In genomic region chr2:234607691-234608090, GRCh38 we compare ENCODE assay signal across 4 cellular contexts.
"Had no signal": no experiment of that assay in that cellular context is flagged by ENCODE, and none has a peak within 500 bp of the region (broad histone marks: within the 10 kb centered on the region; RNA-seq: fewer than 3 reads in every experiment).

No MANE protein-coding gene starts in this region.

- ATAC-seq: GM23338 had no signal

- DNase-seq: H9, HCEC 1CT, IMR-90 had no signal

- H3K4me2 ChIP-seq: GM23338 had no signal

- H3K4me3 ChIP-seq: GM23338 had no signal

- H2AFZ ChIP-seq: GM23338 had no signal
